ENCODE assay signal across 1 cellular context in the genomic region with DNA sequence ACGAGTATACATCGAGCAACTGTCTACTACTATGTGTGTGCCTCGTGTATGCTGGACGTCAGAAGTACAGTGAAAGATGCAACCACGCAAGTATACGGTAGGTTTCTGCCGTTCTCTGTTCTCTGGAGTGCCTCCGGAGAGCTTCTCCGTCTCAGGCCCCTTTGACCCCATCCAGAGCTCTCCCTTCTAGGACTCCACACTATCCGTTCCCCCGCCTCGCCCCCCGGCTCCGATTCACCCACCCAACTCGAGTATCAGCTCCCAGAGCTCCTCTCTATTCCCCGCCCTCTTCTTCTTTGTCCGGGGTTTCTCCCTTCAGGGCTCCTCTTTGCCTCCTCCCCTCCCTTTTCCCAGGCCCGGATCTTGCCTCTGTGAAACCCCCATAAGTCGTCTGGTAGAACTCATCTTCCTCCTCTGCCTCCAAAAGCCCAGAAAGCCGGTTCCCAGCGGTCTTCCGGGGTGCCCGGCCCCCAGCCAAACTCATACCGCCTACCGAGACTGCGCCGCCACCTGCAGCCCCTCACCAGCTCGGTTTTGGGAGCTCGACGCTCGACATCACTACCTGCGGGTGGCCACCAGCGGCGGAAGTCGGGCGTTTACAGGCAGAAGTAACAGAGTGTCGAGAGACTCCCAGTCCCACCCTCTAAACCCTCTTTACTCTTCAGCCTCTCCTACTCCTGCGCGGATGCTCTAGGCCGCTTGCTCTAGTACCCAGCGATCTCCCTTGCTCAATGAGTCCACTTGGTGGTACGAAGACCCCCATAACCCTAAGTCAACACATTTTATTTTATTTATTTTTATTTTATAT.
TF ChIP-seq lines count a peak whose summit lies in the region.

A gene with protein sequence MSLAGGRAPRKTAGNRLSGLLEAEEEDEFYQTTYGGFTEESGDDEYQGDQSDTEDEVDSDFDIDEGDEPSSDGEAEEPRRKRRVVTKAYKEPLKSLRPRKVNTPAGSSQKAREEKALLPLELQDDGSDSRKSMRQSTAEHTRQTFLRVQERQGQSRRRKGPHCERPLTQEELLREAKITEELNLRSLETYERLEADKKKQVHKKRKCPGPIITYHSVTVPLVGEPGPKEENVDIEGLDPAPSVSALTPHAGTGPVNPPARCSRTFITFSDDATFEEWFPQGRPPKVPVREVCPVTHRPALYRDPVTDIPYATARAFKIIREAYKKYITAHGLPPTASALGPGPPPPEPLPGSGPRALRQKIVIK (minus strand): TSS at position 560 of the 808 bp plus-strand sequence. CDS start 76 bp downstream, at position 484.

TF ChIP-seq in GM12878, 131 proteins besides CTCF, POLR2A, EP300 and RAD21 (continued from another document and continues in another):
- peak; percentile 41; the same call in 1 of the 2 replicates for TF ChIP-seq NR2C1 (IDR thresholded peaks at IDR 0.05)
- TF ChIP-seq IRF4 (IDR thresholded peaks at IDR 0.05; ENCODE audit: low read depth, low read length) = peak; percentile 89
- TF ChIP-seq RFX5 (IDR thresholded peaks at IDR 0.05; ENCODE audit: low read depth, low read length) = no peak
- TF ChIP-seq CREM (IDR thresholded peaks at IDR 0.05; ENCODE audit: low read depth) = peak; percentile 69; the same call in 1 of the 2 replicates
- TF ChIP-seq, protein P1, sequence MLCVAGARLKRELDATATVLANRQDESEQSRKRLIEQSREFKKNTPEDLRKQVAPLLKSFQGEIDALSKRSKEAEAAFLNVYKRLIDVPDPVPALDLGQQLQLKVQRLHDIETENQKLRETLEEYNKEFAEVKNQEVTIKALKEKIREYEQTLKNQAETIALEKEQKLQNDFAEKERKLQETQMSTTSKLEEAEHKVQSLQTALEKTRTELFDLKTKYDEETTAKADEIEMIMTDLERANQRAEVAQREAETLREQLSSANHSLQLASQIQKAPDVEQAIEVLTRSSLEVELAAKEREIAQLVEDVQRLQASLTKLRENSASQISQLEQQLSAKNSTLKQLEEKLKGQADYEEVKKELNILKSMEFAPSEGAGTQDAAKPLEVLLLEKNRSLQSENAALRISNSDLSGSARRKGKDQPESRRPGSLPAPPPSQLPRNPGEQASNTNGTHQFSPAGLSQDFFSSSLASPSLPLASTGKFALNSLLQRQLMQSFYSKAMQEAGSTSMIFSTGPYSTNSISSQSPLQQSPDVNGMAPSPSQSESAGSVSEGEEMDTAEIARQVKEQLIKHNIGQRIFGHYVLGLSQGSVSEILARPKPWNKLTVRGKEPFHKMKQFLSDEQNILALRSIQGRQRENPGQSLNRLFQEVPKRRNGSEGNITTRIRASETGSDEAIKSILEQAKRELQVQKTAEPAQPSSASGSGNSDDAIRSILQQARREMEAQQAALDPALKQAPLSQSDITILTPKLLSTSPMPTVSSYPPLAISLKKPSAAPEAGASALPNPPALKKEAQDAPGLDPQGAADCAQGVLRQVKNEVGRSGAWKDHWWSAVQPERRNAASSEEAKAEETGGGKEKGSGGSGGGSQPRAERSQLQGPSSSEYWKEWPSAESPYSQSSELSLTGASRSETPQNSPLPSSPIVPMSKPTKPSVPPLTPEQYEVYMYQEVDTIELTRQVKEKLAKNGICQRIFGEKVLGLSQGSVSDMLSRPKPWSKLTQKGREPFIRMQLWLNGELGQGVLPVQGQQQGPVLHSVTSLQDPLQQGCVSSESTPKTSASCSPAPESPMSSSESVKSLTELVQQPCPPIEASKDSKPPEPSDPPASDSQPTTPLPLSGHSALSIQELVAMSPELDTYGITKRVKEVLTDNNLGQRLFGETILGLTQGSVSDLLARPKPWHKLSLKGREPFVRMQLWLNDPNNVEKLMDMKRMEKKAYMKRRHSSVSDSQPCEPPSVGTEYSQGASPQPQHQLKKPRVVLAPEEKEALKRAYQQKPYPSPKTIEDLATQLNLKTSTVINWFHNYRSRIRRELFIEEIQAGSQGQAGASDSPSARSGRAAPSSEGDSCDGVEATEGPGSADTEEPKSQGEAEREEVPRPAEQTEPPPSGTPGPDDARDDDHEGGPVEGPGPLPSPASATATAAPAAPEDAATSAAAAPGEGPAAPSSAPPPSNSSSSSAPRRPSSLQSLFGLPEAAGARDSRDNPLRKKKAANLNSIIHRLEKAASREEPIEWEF (IDR thresholded peaks at IDR 0.05; ENCODE audit: insufficient replicate concordance, low read depth, low read length) = peak; percentile 96
- no peak for TF ChIP-seq BRCA1 (IDR thresholded peaks at IDR 0.05; ENCODE audit: low read depth, low read length)
- TF ChIP-seq MYC (IDR thresholded peaks at IDR 0.05; ENCODE audit: insufficient read depth, insufficient read length, insufficient replicate concordance, low read length, severe bottlenecking) = no peak
- TF ChIP-seq, protein P2, sequence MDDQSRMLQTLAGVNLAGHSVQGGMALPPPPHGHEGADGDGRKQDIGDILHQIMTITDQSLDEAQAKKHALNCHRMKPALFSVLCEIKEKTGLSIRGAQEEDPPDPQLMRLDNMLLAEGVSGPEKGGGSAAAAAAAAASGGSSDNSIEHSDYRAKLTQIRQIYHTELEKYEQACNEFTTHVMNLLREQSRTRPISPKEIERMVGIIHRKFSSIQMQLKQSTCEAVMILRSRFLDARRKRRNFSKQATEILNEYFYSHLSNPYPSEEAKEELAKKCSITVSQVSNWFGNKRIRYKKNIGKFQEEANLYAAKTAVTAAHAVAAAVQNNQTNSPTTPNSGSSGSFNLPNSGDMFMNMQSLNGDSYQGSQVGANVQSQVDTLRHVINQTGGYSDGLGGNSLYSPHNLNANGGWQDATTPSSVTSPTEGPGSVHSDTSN (IDR thresholded peaks at IDR 0.05; ENCODE audit: insufficient replicate concordance, low read depth, low read length) = no peak
- TF ChIP-seq ZNF217 (IDR thresholded peaks at IDR 0.05) = no peak
- no peak for TF ChIP-seq ZSCAN29 (IDR thresholded peaks at IDR 0.05)
- TF ChIP-seq RAD51 (IDR thresholded peaks at IDR 0.05) = peak; percentile 67
- TF ChIP-seq JUND (IDR thresholded peaks at IDR 0.05; ENCODE audit: low read depth, low read length) = no peak
- TF ChIP-seq HDGF (IDR thresholded peaks at IDR 0.05) = peak; percentile 37; the same call in 1 of the 2 replicates
- 0 out of 2 replicates have a peak, but pooled peaks have one; percentile 55 for TF ChIP-seq WRNIP1 (IDR thresholded peaks at IDR 0.05; ENCODE audit: borderline replicate concordance, low read depth, low read length)
- peak; percentile 96 for TF ChIP-seq NR2C2 (IDR thresholded peaks at IDR 0.05; ENCODE audit: borderline replicate concordance, control insufficient read depth, insufficient read length, low read depth)
- no peak for TF ChIP-seq CHD4 (IDR thresholded peaks at IDR 0.05)
- TF ChIP-seq, protein P3, sequence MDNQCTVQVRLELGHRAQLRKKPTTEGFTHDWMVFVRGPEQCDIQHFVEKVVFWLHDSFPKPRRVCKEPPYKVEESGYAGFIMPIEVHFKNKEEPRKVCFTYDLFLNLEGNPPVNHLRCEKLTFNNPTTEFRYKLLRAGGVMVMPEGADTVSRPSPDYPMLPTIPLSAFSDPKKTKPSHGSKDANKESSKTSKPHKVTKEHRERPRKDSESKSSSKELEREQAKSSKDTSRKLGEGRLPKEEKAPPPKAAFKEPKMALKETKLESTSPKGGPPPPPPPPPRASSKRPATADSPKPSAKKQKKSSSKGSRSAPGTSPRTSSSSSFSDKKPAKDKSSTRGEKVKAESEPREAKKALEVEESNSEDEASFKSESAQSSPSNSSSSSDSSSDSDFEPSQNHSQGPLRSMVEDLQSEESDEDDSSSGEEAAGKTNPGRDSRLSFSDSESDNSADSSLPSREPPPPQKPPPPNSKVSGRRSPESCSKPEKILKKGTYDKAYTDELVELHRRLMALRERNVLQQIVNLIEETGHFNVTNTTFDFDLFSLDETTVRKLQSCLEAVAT (IDR thresholded peaks at IDR 0.05) = peak; percentile 100
- peak; percentile 66 for TF ChIP-seq CHD2 (IDR thresholded peaks at IDR 0.05; ENCODE audit: borderline replicate concordance, low read depth, low read length)
- TF ChIP-seq RELA (IDR thresholded peaks at IDR 0.05; ENCODE audit: borderline replicate concordance, partially characterized antibody) = peak; percentile 92
- TF ChIP-seq CBFB (IDR thresholded peaks at IDR 0.05; ENCODE audit: low read depth) = peak; percentile 90
- TF ChIP-seq NFXL1 (IDR thresholded peaks at IDR 0.05; ENCODE audit: borderline replicate concordance) = no peak
- TF ChIP-seq FOXM1 (IDR thresholded peaks at IDR 0.05; ENCODE audit: low read depth, low read length) = no peak; the same call in 1 of the 2 replicates
- peak; percentile 89 to 99 for TF ChIP-seq SRF (IDR thresholded peaks at IDR 0.05; ENCODE audit: low read depth in 2 of 2, low read length in 2 of 2)
- no peak for TF ChIP-seq FOS (IDR thresholded peaks at IDR 0.05; ENCODE audit: borderline replicate concordance, extremely low read depth, insufficient read length)
- 0 out of 2 replicates have a peak, but pooled peaks have one; percentile 16 for TF ChIP-seq LARP7 (IDR thresholded peaks at IDR 0.05)
- peak; percentile 79; the same call in 1 of the 2 replicates for TF ChIP-seq RCOR1 (conservative IDR thresholded peaks at IDR 0.05; ENCODE audit: low read depth, low read length)
- peak; percentile 94 for TF ChIP-seq RUNX3 (IDR thresholded peaks at IDR 0.05; ENCODE audit: low read length)
- TF ChIP-seq, protein P4, sequence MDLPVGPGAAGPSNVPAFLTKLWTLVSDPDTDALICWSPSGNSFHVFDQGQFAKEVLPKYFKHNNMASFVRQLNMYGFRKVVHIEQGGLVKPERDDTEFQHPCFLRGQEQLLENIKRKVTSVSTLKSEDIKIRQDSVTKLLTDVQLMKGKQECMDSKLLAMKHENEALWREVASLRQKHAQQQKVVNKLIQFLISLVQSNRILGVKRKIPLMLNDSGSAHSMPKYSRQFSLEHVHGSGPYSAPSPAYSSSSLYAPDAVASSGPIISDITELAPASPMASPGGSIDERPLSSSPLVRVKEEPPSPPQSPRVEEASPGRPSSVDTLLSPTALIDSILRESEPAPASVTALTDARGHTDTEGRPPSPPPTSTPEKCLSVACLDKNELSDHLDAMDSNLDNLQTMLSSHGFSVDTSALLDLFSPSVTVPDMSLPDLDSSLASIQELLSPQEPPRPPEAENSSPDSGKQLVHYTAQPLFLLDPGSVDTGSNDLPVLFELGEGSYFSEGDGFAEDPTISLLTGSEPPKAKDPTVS (IDR thresholded peaks at IDR 0.05; ENCODE audit: low read depth, low read length) = peak; percentile 44; the same call in 1 of the 2 replicates
- TF ChIP-seq SIX5 (IDR thresholded peaks at IDR 0.05; ENCODE audit: low read depth, low read length, severe bottlenecking) = peak; percentile 56
- TF ChIP-seq RBBP5 (conservative IDR thresholded peaks at IDR 0.05) = no peak
- TF ChIP-seq, protein P5, sequence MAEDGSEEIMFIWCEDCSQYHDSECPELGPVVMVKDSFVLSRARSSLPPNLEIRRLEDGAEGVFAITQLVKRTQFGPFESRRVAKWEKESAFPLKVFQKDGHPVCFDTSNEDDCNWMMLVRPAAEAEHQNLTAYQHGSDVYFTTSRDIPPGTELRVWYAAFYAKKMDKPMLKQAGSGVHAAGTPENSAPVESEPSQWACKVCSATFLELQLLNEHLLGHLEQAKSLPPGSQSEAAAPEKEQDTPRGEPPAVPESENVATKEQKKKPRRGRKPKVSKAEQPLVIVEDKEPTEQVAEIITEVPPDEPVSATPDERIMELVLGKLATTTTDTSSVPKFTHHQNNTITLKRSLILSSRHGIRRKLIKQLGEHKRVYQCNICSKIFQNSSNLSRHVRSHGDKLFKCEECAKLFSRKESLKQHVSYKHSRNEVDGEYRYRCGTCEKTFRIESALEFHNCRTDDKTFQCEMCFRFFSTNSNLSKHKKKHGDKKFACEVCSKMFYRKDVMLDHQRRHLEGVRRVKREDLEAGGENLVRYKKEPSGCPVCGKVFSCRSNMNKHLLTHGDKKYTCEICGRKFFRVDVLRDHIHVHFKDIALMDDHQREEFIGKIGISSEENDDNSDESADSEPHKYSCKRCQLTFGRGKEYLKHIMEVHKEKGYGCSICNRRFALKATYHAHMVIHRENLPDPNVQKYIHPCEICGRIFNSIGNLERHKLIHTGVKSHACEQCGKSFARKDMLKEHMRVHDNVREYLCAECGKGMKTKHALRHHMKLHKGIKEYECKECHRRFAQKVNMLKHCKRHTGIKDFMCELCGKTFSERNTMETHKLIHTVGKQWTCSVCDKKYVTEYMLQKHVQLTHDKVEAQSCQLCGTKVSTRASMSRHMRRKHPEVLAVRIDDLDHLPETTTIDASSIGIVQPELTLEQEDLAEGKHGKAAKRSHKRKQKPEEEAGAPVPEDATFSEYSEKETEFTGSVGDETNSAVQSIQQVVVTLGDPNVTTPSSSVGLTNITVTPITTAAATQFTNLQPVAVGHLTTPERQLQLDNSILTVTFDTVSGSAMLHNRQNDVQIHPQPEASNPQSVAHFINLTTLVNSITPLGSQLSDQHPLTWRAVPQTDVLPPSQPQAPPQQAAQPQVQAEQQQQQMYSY (CRISPR knock-in tag; IDR thresholded peaks at IDR 0.05) = no peak
- peak; percentile 58; the same call in 1 of the 2 replicates for TF ChIP-seq SMARCA5 (IDR thresholded peaks at IDR 0.05)
- TF ChIP-seq RB1 (IDR thresholded peaks at IDR 0.05; ENCODE audit: borderline replicate concordance) = peak; percentile 81; the same call in 1 of the 2 replicates
- TF ChIP-seq, protein P6, sequence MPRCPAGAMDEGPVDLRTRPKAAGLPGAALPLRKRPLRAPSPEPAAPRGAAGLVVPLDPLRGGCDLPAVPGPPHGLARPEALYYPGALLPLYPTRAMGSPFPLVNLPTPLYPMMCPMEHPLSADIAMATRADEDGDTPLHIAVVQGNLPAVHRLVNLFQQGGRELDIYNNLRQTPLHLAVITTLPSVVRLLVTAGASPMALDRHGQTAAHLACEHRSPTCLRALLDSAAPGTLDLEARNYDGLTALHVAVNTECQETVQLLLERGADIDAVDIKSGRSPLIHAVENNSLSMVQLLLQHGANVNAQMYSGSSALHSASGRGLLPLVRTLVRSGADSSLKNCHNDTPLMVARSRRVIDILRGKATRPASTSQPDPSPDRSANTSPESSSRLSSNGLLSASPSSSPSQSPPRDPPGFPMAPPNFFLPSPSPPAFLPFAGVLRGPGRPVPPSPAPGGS (IDR thresholded peaks at IDR 0.05; ENCODE audit: borderline replicate concordance, insufficient read depth, low read depth, low read length, poor library complexity, severe bottlenecking) = peak; percentile 34
- TF ChIP-seq SREBF1 (IDR thresholded peaks at IDR 0.05; ENCODE audit: low read length) = no peak
- peak; percentile 87 for TF ChIP-seq SP1 (IDR thresholded peaks at IDR 0.05; ENCODE audit: low read depth, low read length)
- TF ChIP-seq, protein P7, sequence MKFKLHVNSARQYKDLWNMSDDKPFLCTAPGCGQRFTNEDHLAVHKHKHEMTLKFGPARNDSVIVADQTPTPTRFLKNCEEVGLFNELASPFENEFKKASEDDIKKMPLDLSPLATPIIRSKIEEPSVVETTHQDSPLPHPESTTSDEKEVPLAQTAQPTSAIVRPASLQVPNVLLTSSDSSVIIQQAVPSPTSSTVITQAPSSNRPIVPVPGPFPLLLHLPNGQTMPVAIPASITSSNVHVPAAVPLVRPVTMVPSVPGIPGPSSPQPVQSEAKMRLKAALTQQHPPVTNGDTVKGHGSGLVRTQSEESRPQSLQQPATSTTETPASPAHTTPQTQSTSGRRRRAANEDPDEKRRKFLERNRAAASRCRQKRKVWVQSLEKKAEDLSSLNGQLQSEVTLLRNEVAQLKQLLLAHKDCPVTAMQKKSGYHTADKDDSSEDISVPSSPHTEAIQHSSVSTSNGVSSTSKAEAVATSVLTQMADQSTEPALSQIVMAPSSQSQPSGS (IDR thresholded peaks at IDR 0.05; ENCODE audit: low read length) = no peak
- TF ChIP-seq SMAD1 (IDR thresholded peaks at IDR 0.05; ENCODE audit: low read depth, partially characterized antibody) = peak; percentile 63
- peak in 1 of 2 experiments; percentile 14; a peak in 1 of 4 replicates for TF ChIP-seq IKZF2 (IDR thresholded peaks at IDR 0.05)
- peak; percentile 65; the same call in 1 of the 2 replicates for TF ChIP-seq CBX5 (IDR thresholded peaks at IDR 0.05; ENCODE audit: low read depth)
- no peak for TF ChIP-seq ETV6 (conservative IDR thresholded peaks at IDR 0.05 in 1 of 2, IDR thresholded peaks at IDR 0.05 in 1 of 2; ENCODE audit: borderline replicate concordance in 1 of 2, low read depth in 1 of 2)
